In genomic region chr9:79583957-79584654, GRCh38 we compare ENCODE assay signal across 8 cellular contexts. TPM values are rescaled to one million over a fixed set of nuclear protein-coding genes. Genes with fewer than 3 reads are reported as not detected.
A peak's percentile ranks its signal among the peaks of the same experiment; 100 is the strongest.
DNase-seq lines count a peak whose midpoint lies in the region; ATAC-seq lines count a peak whose summit lies in the region.

No MANE protein-coding gene starts in this region.

- H3K4me1 ChIP-seq in mesodermal cell (ENCODE audit: control insufficient read depth, insufficient read depth, low read length, poor library complexity, severe bottlenecking) = peaks cover 40% of the 10 kb centered on the region

- peak; percentile 89 for ATAC-seq in GM18909 (IDR thresholded peaks at IDR 0.05; ENCODE audit: poor library complexity, unreplicated experiment)
- ATAC-seq in HG03378 (IDR thresholded peaks at IDR 0.05; ENCODE audit: unreplicated experiment) = peak; percentile 87

- H3K4me3 ChIP-seq in mesodermal cell (ENCODE audit: extremely low read depth, insufficient read depth, low read length, poor library complexity, severe bottlenecking) = no peak overlapping the region

- peak; percentile 67 for DNase-seq in activated CD8-positive, alpha-beta memory T cell treated with anti-CD3 and anti-CD28 coated beads, Interleukin-2, amount 50 U/mL, for 48 hours
- no peak for DNase-seq in NCI-H526 treated with DMSO at 0.1 percent for 48 hours (lab: John Stamatoyannopoulos, UW)
- no peak for DNase-seq in NCI-H2029 treated with DMSO at 0.1 percent for 48 hours (lab: John Stamatoyannopoulos, UW)
- DNase-seq in NCI-H2029 (lab: John Stamatoyannopoulos, UW) = no peak
- DNase-seq in NCI-H1105 treated with DMSO at 0.1 percent for 48 hours (lab: John Stamatoyannopoulos, UW) = no peak

- WGBS in mesodermal cell (ENCODE audit: insufficient coverage in 2 of 2), 2 experiments = 71 to 77% methylated on average over 7 to 8 of the region's 10 CpGs

- H3K9me3 ChIP-seq in mesodermal cell (ENCODE audit: control insufficient read depth, low read length) = no peaks in the 10 kb centered on the region

- peaks cover 55% of the 10 kb centered on the region for H3K36me3 ChIP-seq in mesodermal cell (ENCODE audit: control insufficient read depth, insufficient read depth, low read length)

- H3K27ac ChIP-seq in mesodermal cell (ENCODE audit: low read depth, low read length, severe bottlenecking) = peak overlapping the region; percentile 43

RNA-seq across cellular contexts. Expression of gene TLE4, which starts 12.3 kb away (rescaled TPM):
- polyA plus RNA-seq in mesodermal cell (2013, experiment 1 of 2) = 52.9 TPM
- 64.3 TPM for polyA plus RNA-seq in mesodermal cell (2013, experiment 2 of 2)
